1 cellular context compared by ENCODE assay signal in genomic region chr7:116715087-116715486, GRCh38.
TF ChIP-seq lines count a peak whose summit lies in the region.

No MANE protein-coding gene starts in this region.

TF ChIP-seq in IMR-90, 13 proteins besides CTCF, POLR2A, EP300 and RAD21:
- TF ChIP-seq USF2 (IDR thresholded peaks at IDR 0.05; ENCODE audit: low read depth, low read length): no peak
- TF ChIP-seq CEBPB (IDR thresholded peaks at IDR 0.05; ENCODE audit: low read depth, low read length): no peak
- TF ChIP-seq CHD1 (IDR thresholded peaks at IDR 0.05; ENCODE audit: low read depth, low read length): no peak
- TF ChIP-seq MAFK (IDR thresholded peaks at IDR 0.05; ENCODE audit: low read depth, low read length): no peak
- TF ChIP-seq ELK1 (IDR thresholded peaks at IDR 0.05; ENCODE audit: borderline replicate concordance, low read depth, low read length): no peak
- no peak for TF ChIP-seq RFX5 (IDR thresholded peaks at IDR 0.05; ENCODE audit: low read depth, low read length)
- TF ChIP-seq MAZ (IDR thresholded peaks at IDR 0.05; ENCODE audit: borderline replicate concordance, low read depth, low read length): no peak
